In the genomic region with DNA sequence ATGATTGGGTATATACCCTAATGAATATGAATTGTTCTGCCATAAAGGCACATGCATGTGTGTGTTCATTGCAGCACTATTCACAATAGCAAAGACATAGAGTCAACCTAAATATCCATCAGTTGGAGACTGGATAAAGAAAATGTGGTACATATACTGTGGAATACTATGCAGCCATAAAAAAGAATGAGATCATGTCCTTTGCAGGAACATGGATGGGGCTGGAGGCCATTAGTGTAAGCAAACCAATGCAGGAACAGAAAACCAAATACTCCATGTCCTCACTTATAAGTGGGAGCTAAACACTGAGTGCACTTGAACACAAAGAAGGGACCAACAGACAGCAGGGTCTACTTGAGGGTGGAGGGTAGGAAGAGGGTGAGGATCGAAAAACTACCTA, we compare ENCODE assay signal across 16 cellular contexts. TPM values are rescaled to one million over a fixed set of nuclear protein-coding genes. Genes with fewer than 3 reads are reported as not detected.
DNase-seq lines count a peak whose midpoint lies in the region; ATAC-seq and TF ChIP-seq lines count a peak whose summit lies in the region.
"Had no signal": no experiment of that assay in that cellular context is flagged by ENCODE, and none has a peak within 500 bp of the region (broad histone marks: within the 10 kb centered on the region; RNA-seq: fewer than 3 reads in every experiment).

No MANE protein-coding gene starts in this region.

- H3K4me3 Mint-ChIP-seq in activated naive CD4-positive, alpha-beta T cell treated with anti-CD3 and anti-CD28 coated beads, Interleukin-2, amount 50 U/mL, for 24 hours, result no peak overlapping the region
- no peak overlapping the region for H3K4me3 Mint-ChIP-seq in effector memory CD8-positive, alpha-beta T cell
- H3K4me3 Mint-ChIP-seq: CD14-positive monocyte, HFFc6 had no signal

- no peak for DNase-seq in activated naive CD4-positive, alpha-beta T cell treated with anti-CD3 and anti-CD28 coated beads, Interleukin-2, amount 50 U/mL, for 72 hours (ENCODE audit: low spot score in 2 of 2)
- DNase-seq in effector memory CD8-positive, alpha-beta T cell, result no peak
- DNase-seq in NCI-H1048 (lab: John Stamatoyannopoulos, UW) (no peak), G401 (ENCODE audit: low spot score) (no peak)
- DNase-seq in NK-92 treated with Interleukin-12 subunit alpha and Interleukin-12 subunit beta, amount 100 ng/mL, for 24 hours (lab: John Stamatoyannopoulos, UW), result no peak
- DNase-seq: 8988T, Caco-2, GDM1, GM23248, HCEC 1CT, HFFc6 had no signal

- H3K4me3 ChIP-seq in HEK293 (ENCODE audit: low read depth, low read length), result no peak overlapping the region
- H3K4me3 ChIP-seq: BLaER1, GM23248 had no signal

- peaks cover 10% of the 10 kb centered on the region for H3K36me3 Mint-ChIP-seq in activated naive CD4-positive, alpha-beta T cell treated with anti-CD3 and anti-CD28 coated beads, Interleukin-2, amount 50 U/mL, for 24 hours
- H3K36me3 Mint-ChIP-seq in activated naive CD4-positive, alpha-beta T cell treated with anti-CD3 and anti-CD28 coated beads, Interleukin-2, amount 50 U/mL, for 72 hours, result peaks cover 0 to 8% of the 10 kb centered on the region in 2 donors
- peaks cover 13% of the 10 kb centered on the region for H3K36me3 Mint-ChIP-seq in effector memory CD8-positive, alpha-beta T cell (ENCODE audit: insufficient read depth)

- no peak for TF ChIP-seq CTCF in HEK293 (tag by site-specific recombination; IDR thresholded peaks at IDR 0.05)

- CTCF ChIA-PET in HEK293 (lab: Yijun Ruan, JAX), result interaction anchor here (0.6 kb wide), 2 partner anchors 36 to 557 kb away, joined by 3 read pairs; no protein-coding TSS in a partner anchor

- in situ Hi-C loops in G401 (cut with HindIII; ENCODE audit: low sequenced_read_pairs), result no loop called here

- H3K27ac Mint-ChIP-seq in activated naive CD4-positive, alpha-beta T cell treated with anti-CD3 and anti-CD28 coated beads, Interleukin-2, amount 50 U/mL, for 24 hours, result peak overlapping the region; percentile 12
- no peak overlapping the region for H3K27ac Mint-ChIP-seq in activated naive CD4-positive, alpha-beta T cell treated with anti-CD3 and anti-CD28 coated beads, Interleukin-2, amount 50 U/mL, for 72 hours
- H3K27ac Mint-ChIP-seq in effector memory CD8-positive, alpha-beta T cell, result peak overlapping the region; percentile 67 to 76
- H3K27ac Mint-ChIP-seq: HFFc6 had no signal

- no peaks in the 10 kb centered on the region for H3K36me3 ChIP-seq in HEK293 (ENCODE audit: control insufficient read depth in 2 of 2, insufficient read depth in 1 of 2, low read length in 2 of 2)

- no peaks in the 10 kb centered on the region for H3K27me3 Mint-ChIP-seq in activated naive CD4-positive, alpha-beta T cell treated with anti-CD3 and anti-CD28 coated beads, Interleukin-2, amount 50 U/mL, for 24 hours
- H3K27me3 Mint-ChIP-seq in effector memory CD8-positive, alpha-beta T cell, result no peaks in the 10 kb centered on the region

- no peak for ATAC-seq in activated naive CD4-positive, alpha-beta T cell treated with anti-CD3 and anti-CD28 coated beads, Interleukin-2, amount 50 U/mL, for 72 hours
- ATAC-seq in effector memory CD8-positive, alpha-beta T cell (replicated peaks), result no peak

- peaks cover 83% of the 10 kb centered on the region for H3K4me1 Mint-ChIP-seq in activated naive CD4-positive, alpha-beta T cell treated with anti-CD3 and anti-CD28 coated beads, Interleukin-2, amount 50 U/mL, for 24 hours
- peaks cover 48 to 81% of the 10 kb centered on the region in 2 donors for H3K4me1 Mint-ChIP-seq in effector memory CD8-positive, alpha-beta T cell (ENCODE audit: low read depth in 2 of 2)

- H3K27ac ChIP-seq in HEK293 (ENCODE audit: extremely low read depth, low read depth, low read length), result no peak overlapping the region
- H3K27ac ChIP-seq: BLaER1, GM23248, HL-60 had no signal

- H3K9me3 ChIP-seq in HEK293 (ENCODE audit: control insufficient read depth, insufficient read depth, low read depth, low read length), result no peaks in the 10 kb centered on the region
- H3K9me3 ChIP-seq: Caco-2 had no signal

- POLR2A ChIA-PET in HEK293 (lab: Yijun Ruan, JAX), result no interaction called here

- H3K4me1 ChIP-seq in HEK293 (ENCODE audit: control insufficient read depth, insufficient read depth, low read length), result peaks cover 17% of the 10 kb centered on the region
- H3K4me1 ChIP-seq: Caco-2 had no signal

- H3K9me3 Mint-ChIP-seq in activated naive CD4-positive, alpha-beta T cell treated with anti-CD3 and anti-CD28 coated beads, Interleukin-2, amount 50 U/mL, for 24 hours, result peaks cover 4% of the 10 kb centered on the region
- peaks cover 0 to 8% of the 10 kb centered on the region in 2 donors for H3K9me3 Mint-ChIP-seq in activated naive CD4-positive, alpha-beta T cell treated with anti-CD3 and anti-CD28 coated beads, Interleukin-2, amount 50 U/mL, for 72 hours
- H3K9me3 Mint-ChIP-seq in effector memory CD8-positive, alpha-beta T cell, result no peaks in the 10 kb centered on the region
- H3K9me3 Mint-ChIP-seq: HFFc6 had no signal

TF ChIP-seq in HEK293, 187 proteins besides CTCF, POLR2A, EP300 and RAD21:
- peak; percentile 62; the same call in 1 of the 2 replicates for TF ChIP-seq ZNF280D (tag by site-specific recombination; IDR thresholded peaks at IDR 0.05)
- no peak for TF ChIP-seq TSHZ1 (tag by site-specific recombination; IDR thresholded peaks at IDR 0.05; ENCODE audit: borderline replicate concordance)
- peak; percentile 96 for TF ChIP-seq ZNF146 (tag by site-specific recombination; IDR thresholded peaks at IDR 0.05)
- TF ChIP-seq, protein P1, sequence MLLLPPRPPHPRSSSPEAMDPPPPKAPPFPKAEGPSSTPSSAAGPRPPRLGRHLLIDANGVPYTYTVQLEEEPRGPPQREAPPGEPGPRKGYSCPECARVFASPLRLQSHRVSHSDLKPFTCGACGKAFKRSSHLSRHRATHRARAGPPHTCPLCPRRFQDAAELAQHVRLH (tag by site-specific recombination; IDR thresholded peaks at IDR 0.05), result peak; percentile 85

RNA-seq across cellular contexts. Expression of gene TTC39C, which starts 43.2 kb away (rescaled TPM):
- total RNA-seq in activated naive CD4-positive, alpha-beta T cell treated with anti-CD3 and anti-CD28 coated beads, Interleukin-2, amount 50 U/mL, for 72 hours, result 10 to 100 TPM; 44.0 to 46.2 TPM
- total RNA-seq in G401 (2014; rRNA removed; shearing (Covaris generic)), result 3.1 and 4.1 TPM in 2 replicates

Comparison
In these comparisons a context has a peak if more than half of its experiments do, and no peak if none do; other contexts are left out.
1. H3K27ac Mint-ChIP-seq: peak in activated naive CD4-positive, alpha-beta T cell treated with anti-CD3 and anti-CD28 coated beads, Interleukin-2, amount 50 U/mL, for 24 hours (single experiment) and effector memory CD8-positive, alpha-beta T cell (2 of 2); none in activated naive CD4-positive, alpha-beta T cell treated with anti-CD3 and anti-CD28 coated beads, Interleukin-2, amount 50 U/mL, for 72 hours (0 of 2).